In the genomic region with DNA sequence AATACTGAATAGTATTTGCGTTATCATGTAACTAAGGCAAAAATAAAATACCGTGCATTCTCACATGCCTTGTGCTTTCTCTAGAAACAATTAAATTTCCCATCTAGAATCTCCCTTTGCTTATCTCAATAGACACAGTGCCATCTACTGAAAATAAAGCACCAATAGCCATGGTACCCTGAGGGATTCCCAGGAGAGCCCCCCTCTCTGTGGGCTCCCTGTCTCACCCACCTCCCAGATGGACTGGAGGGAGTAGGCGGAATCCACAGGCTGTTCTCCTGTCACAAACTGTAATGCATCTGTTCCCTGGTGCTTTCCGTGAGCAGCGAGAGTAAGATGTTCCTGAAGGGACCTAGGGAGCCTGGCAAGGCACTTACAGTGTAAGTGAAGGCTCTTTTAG, we compare ENCODE assay signal across 24 cellular contexts.
DNase-seq lines count a peak whose midpoint lies in the region; ATAC-seq and TF ChIP-seq lines count a peak whose summit lies in the region.
"Had no signal": no experiment of that assay in that cellular context is flagged by ENCODE, and none has a peak within 500 bp of the region (broad histone marks: within the 10 kb centered on the region; RNA-seq: fewer than 3 reads in every experiment).

No MANE protein-coding gene starts in this region.

- H3K9me3 ChIP-seq in colonic mucosa, result no peaks in the 10 kb centered on the region
- H3K9me3 ChIP-seq: adrenal gland, BE2C, gastrocnemius medialis, ovary, right lobe of liver had no signal

- no peaks in the 10 kb centered on the region for H3K4me1 ChIP-seq in colonic mucosa
- H3K4me1 ChIP-seq: adrenal gland, BE2C, gastrocnemius medialis, right lobe of liver had no signal

- TF ChIP-seq CTCF in colonic mucosa (IDR thresholded peaks at IDR 0.05), result no peak

- H3K27me3 ChIP-seq in colonic mucosa, result no peaks in the 10 kb centered on the region
- H3K27me3 ChIP-seq: adrenal gland, BE2C, gastrocnemius medialis, ovary, right lobe of liver had no signal

- peak; percentile 7 for DNase-seq in NCI-H1092 treated with DMSO at 0.1 percent for 48 hours (lab: John Stamatoyannopoulos, UW)
- no peak for DNase-seq in NCI-H1092 (lab: John Stamatoyannopoulos, UW)
- DNase-seq in NCI-H82 (lab: John Stamatoyannopoulos, UW), result peak; percentile 25
- DNase-seq in cerebellar cortex (ENCODE audit: low spot score), result peak; percentile 42
- peak; percentile 38 for DNase-seq in occipital lobe (lab: John Stamatoyannopoulos, UW)
- DNase-seq in ureter (ENCODE audit: low spot score), result no peak
- no peak for DNase-seq in colonic mucosa
- DNase-seq: 8988T; activated CD4-positive, alpha-beta T cell treated with anti-CD3 and anti-CD28 coated beads, Interleukin-2, amount 50 U/mL, for 4 hours; activated gamma-delta T cell treated with Interleukin-2 at 50 U/mL for 16 hours; adrenal gland; BE2C; EL; erythroblast; gastrocnemius medialis; KG1; naive thymus-derived CD4-positive, alpha-beta T cell; NCI-H2029 treated with DMSO at 0.1 percent for 48 hours; NCI-H510A treated with DMSO at 0.1 percent for 48 hours; ovary; right lobe of liver; SHP77 treated with DMSO at 0.1 percent for 48 hours; stimulated activated CD8-positive, alpha-beta memory T cell treated with anti-CD3 and anti-CD28 coated beads, Interleukin-4, amount 100 ng/mL, for 48 hours had no signal

- H3K36me3 ChIP-seq in colonic mucosa, result no peaks in the 10 kb centered on the region
- H3K36me3 ChIP-seq: adrenal gland, BE2C, gastrocnemius medialis, ovary, right lobe of liver had no signal

- no peak for ATAC-seq in GM18861 (IDR thresholded peaks at IDR 0.05; ENCODE audit: unreplicated experiment)
- ATAC-seq: gastrocnemius medialis; naive thymus-derived CD4-positive, alpha-beta T cell had no signal

- H3K4me3 ChIP-seq in colonic mucosa, result no peak overlapping the region
- H3K4me3 ChIP-seq: adrenal gland, gastrocnemius medialis, ovary, right lobe of liver had no signal

- no peak overlapping the region for H3K27ac ChIP-seq in colonic mucosa
- H3K27ac ChIP-seq: adrenal gland, gastrocnemius medialis, ovary, right lobe of liver had no signal

- no peak overlapping the region for H3K9ac ChIP-seq in colonic mucosa (ENCODE audit: low read depth in 2 of 2, low read length in 2 of 2)

- intact Hi-C loops in colonic mucosa (cut with DNase I), result no loop called here

Comparison
In these comparisons a context has a peak if more than half of its experiments do, and no peak if none do; other contexts are left out.
1. DNase-seq: peak in NCI-H1092 treated with DMSO at 0.1 percent for 48 hours (single experiment), NCI-H82 (single experiment), cerebellar cortex (single experiment) and occipital lobe (single experiment); none in NCI-H1092 (single experiment), ureter (single experiment) and colonic mucosa (single experiment).